13 cellular contexts compared by ENCODE assay signal in genomic region chr1:63904826-63905225, GRCh38.
DNase-seq lines count a peak whose midpoint lies in the region; ATAC-seq, FAIRE-seq and TF ChIP-seq lines count a peak whose summit lies in the region.
"Had no signal": no experiment of that assay in that cellular context is flagged by ENCODE, and none has a peak within 500 bp of the region (broad histone marks: within the 10 kb centered on the region; RNA-seq: fewer than 3 reads in every experiment).

No MANE protein-coding gene starts in this region.

- no peak overlapping the region for H3K23ac ChIP-seq in H1 (ENCODE audit: insufficient read length)

- FAIRE-seq in H1 (lab: Jason Lieb, UNC): peak; percentile 24

- H3K27me3 ChIP-seq in Loucy (ENCODE audit: insufficient read depth, low read length, poor library complexity, severe bottlenecking) (no peaks in the 10 kb centered on the region), H1 (replicated peaks in 1 of 4; ENCODE audit: control insufficient read depth in 3 of 4, extremely low read depth in 1 of 4, insufficient read depth in 3 of 4, low read length in 3 of 4) (no peaks in the 10 kb centered on the region), heart left ventricle (no peaks in the 10 kb centered on the region)

- H3K56ac ChIP-seq in H1 (replicated peaks; ENCODE audit: insufficient read length, low read depth, low read length): no peak overlapping the region

- H3K4me3 ChIP-seq in Loucy (ENCODE audit: low read length, poor library complexity, severe bottlenecking) (no peak overlapping the region), H1 (ENCODE audit: extremely low read depth in 1 of 4, insufficient read depth in 2 of 4, low read depth in 3 of 4, low read length in 4 of 4) (no peak overlapping the region), heart left ventricle (no peak overlapping the region)

- H3K9ac ChIP-seq in Loucy (ENCODE audit: low read depth, low read length, poor library complexity, severe bottlenecking) (no peak overlapping the region), H1 (replicated peaks in 1 of 4; ENCODE audit: extremely low read depth in 1 of 4, low read depth in 3 of 4, low read length in 3 of 4) (no peak overlapping the region; a peak in 1 of 7 replicates)

- no peak overlapping the region for H2BK120ac ChIP-seq in H1 (replicated peaks; ENCODE audit: low read depth, low read length)

- no peaks in the 10 kb centered on the region for H3K36me3 ChIP-seq in Loucy (ENCODE audit: insufficient read depth, low read length)
- no peaks in the 10 kb centered on the region for H3K36me3 ChIP-seq in H1 (ENCODE audit: control insufficient read depth in 2 of 4, insufficient read depth in 4 of 4, low read length in 3 of 4)
- H3K36me3 ChIP-seq in heart left ventricle: no peaks in the 10 kb centered on the region

- H3K27ac ChIP-seq in H1 (ENCODE audit: low read depth, low read length): no peak overlapping the region
- no peak overlapping the region for H3K27ac ChIP-seq in heart left ventricle

- H4K5ac ChIP-seq in H1 (ENCODE audit: insufficient read length, low read depth, low read length): no peak overlapping the region

- no peaks in the 10 kb centered on the region for H3K4me1 ChIP-seq in Loucy (ENCODE audit: insufficient read depth, low read length, poor library complexity, severe bottlenecking)
- peaks cover 6 to 34% (median 25%) of the 10 kb centered on the region in 4 experiments for H3K4me1 ChIP-seq in H1 (replicated peaks in 1 of 4; ENCODE audit: control insufficient read depth in 3 of 4, insufficient read depth in 4 of 4, low read length in 3 of 4)
- peaks cover 0 to 50% (median 24%) of the 10 kb centered on the region in 12 donors for H3K4me1 ChIP-seq in heart left ventricle

- CTCF ChIA-PET in H1 (lab: Charles Lee; ENCODE audit: partially characterized antibody): interaction anchor here (1.1 to 10.3 kb wide), 4 partner anchors 9 to 57 kb away, joined by 3 to 74 read pairs (median 4); no protein-coding TSS in a partner anchor

- no peak overlapping the region for H4K91ac ChIP-seq in H1 (replicated peaks; ENCODE audit: insufficient read length, low read length)

- ATAC-seq in sciatic nerve (peak; percentile 33), heart left ventricle (no peak), HG02678 (IDR thresholded peaks at IDR 0.05; ENCODE audit: unreplicated experiment) (no peak)
- ATAC-seq: Right ventricle myocardium inferior had no signal

- no peak overlapping the region for H2BK15ac ChIP-seq in H1 (ENCODE audit: low read length)

- H2BK12ac ChIP-seq in H1 (ENCODE audit: low read depth, low read length): no peak overlapping the region

- H3K4me2 ChIP-seq in Loucy (ENCODE audit: low read depth, low read length, poor library complexity, severe bottlenecking) (no peak overlapping the region), H1 (ENCODE audit: insufficient read depth in 1 of 2, low read depth in 2 of 2, low read length in 2 of 2) (no peak overlapping the region)

- no peak overlapping the region for H2BK5ac ChIP-seq in H1 (ENCODE audit: low read depth, low read length)

- 79% methylated on average over 2 of the region's 2 CpGs; no CpG with 5 or more reads in 1 of the 2 experiments for WGBS in H1 (ENCODE audit: extremely low coverage in 1 of 2, insufficient coverage in 1 of 2, insufficient read length in 1 of 2, insufficient replicate concordance in 2 of 2, low coverage in 1 of 2, low lambda C conversion rate in 2 of 2, missing lambda C conversion rate in 1 of 2), 2 experiments
- WGBS in heart left ventricle, 4 donors: 75 to 88% (median 87%) methylated on average over 2 of the region's 2 CpGs

- peak overlapping the region; percentile 9; the same call in 1 of the 2 replicates for H3K18ac ChIP-seq in H1 (ENCODE audit: extremely low read depth, low read length)

- H3K79me2 ChIP-seq in Loucy (ENCODE audit: insufficient read depth, low read length) (no peaks in the 10 kb centered on the region), H1 (ENCODE audit: control insufficient read depth in 1 of 2, insufficient read depth in 2 of 2, low read length in 2 of 2) (peaks cover 7 to 95% of the 10 kb centered on the region in 2 experiments; a peak in 3 of 4 replicates)

- no peaks in the 10 kb centered on the region for H3F3A ChIP-seq in Loucy (ENCODE audit: low read depth)

- H2BK20ac ChIP-seq in H1 (ENCODE audit: low read length): no peak overlapping the region

- H2AK5ac ChIP-seq in H1 (ENCODE audit: low read depth, low read length): no peak overlapping the region; the same call in 1 of the 2 replicates

- TF ChIP-seq POLR2A in H1 (IDR thresholded peaks at IDR 0.05; ENCODE audit: control extremely low read depth in 1 of 2, low read depth in 2 of 2, low read length in 2 of 2): no peak
- TF ChIP-seq POLR2A in heart left ventricle (IDR thresholded peaks at IDR 0.05): no peak

- H3K9me2 ChIP-seq in Loucy (replicated peaks; ENCODE audit: low read depth, low read length): no peaks in the 10 kb centered on the region

- TF ChIP-seq CTCF in Loucy (conservative IDR thresholded peaks at IDR 0.05; ENCODE audit: low read length) (no peak), H1 (IDR thresholded peaks at IDR 0.05; ENCODE audit: control extremely low read depth in 1 of 3, insufficient read depth in 1 of 3, low read depth in 1 of 3, low read length in 3 of 3) (no peak), heart left ventricle (IDR thresholded peaks at IDR 0.05) (no peak)

- H3K14ac ChIP-seq in H1 (ENCODE audit: insufficient read length): no peak overlapping the region

- peak; percentile 24 for DNase-seq in NCI-H2171 treated with DMSO at 0.1 percent for 48 hours (lab: John Stamatoyannopoulos, UW)
- DNase-seq in NCI-H2171 (lab: John Stamatoyannopoulos, UW): no peak
- DNase-seq in H1 (ENCODE audit: low read depth in 1 of 2, low spot score in 2 of 2): no peak
- DNase-seq in sciatic nerve (ENCODE audit: low spot score): no peak
- no peak for DNase-seq in NOMO-1 treated with dmso at 0.1 percent for 144 hours (lab: John Stamatoyannopoulos, UW; ENCODE audit: unreplicated experiment)
- no peak for DNase-seq in heart left ventricle
- DNase-seq: C1 segment of cervical spinal cord, Karpas-422, NCI-H1105 treated with DMSO at 0.1 percent for 48 hours, NCI-H187 had no signal

- H4K20me1 ChIP-seq in Loucy (ENCODE audit: insufficient read depth, low read length, poor library complexity, severe bottlenecking) (no peaks in the 10 kb centered on the region), H1 (replicated peaks in 1 of 2; ENCODE audit: control insufficient read depth in 1 of 2, insufficient read depth in 2 of 2, low read length in 2 of 2) (peaks cover 3 to 5% of the 10 kb centered on the region in 2 experiments)

- H3K4ac ChIP-seq in H1 (replicated peaks; ENCODE audit: insufficient read length, low read depth, low read length): no peak overlapping the region

- H3K79me1 ChIP-seq in H1 (ENCODE audit: low read depth, low read length): peaks cover 3% of the 10 kb centered on the region; the same call in 1 of the 2 replicates

- TF ChIP-seq RAD21 in H1 (IDR thresholded peaks at IDR 0.05 in 1 of 2, conservative IDR thresholded peaks at IDR 0.05 in 1 of 2; ENCODE audit: low read depth in 2 of 2, low read length in 2 of 2): peak; percentile 10 to 13; a peak in 1 of 4 replicates

- no peak overlapping the region for H4K8ac ChIP-seq in H1 (ENCODE audit: extremely low read depth, insufficient read depth, low read length)

- POLR2A ChIA-PET in H1 (lab: Charles Lee; ENCODE audit: partially characterized antibody): no interaction called here

- H3K9me3 ChIP-seq in Loucy (ENCODE audit: insufficient read depth, low read depth, low read length): no peaks in the 10 kb centered on the region
- H3K9me3 ChIP-seq in H1 (ENCODE audit: insufficient read depth in 2 of 2, low read depth in 1 of 2, low read length in 1 of 2): no peaks in the 10 kb centered on the region
- no peaks in the 10 kb centered on the region for H3K9me3 ChIP-seq in heart left ventricle

- intact Hi-C loops in sciatic nerve (cut with DNase I) (no loop called here), heart left ventricle (cut with DNase I) (loop anchor here in 5 of 10 donors (5.0 to 10.0 kb wide), 6 partner anchors 33 to 210 kb away; partner anchors contain the start of gene ROR1 (in 2 of the 5))

- TF ChIP-seq EP300 in H1 (IDR thresholded peaks at IDR 0.05; ENCODE audit: borderline replicate concordance in 1 of 2, low read depth in 2 of 2, low read length in 2 of 2): no peak

- H3K23me2 ChIP-seq in H1 (ENCODE audit: low read depth, low read length): no peaks in the 10 kb centered on the region

- H2AFZ ChIP-seq in Loucy (ENCODE audit: low read length) (peak overlapping the region; percentile 49; the same call in 1 of the 2 replicates), H1 (ENCODE audit: low read length) (no peak overlapping the region)

TF ChIP-seq in H1, 55 proteins besides CTCF, POLR2A, EP300 and RAD21:
- no peak for TF ChIP-seq SRF (IDR thresholded peaks at IDR 0.05; ENCODE audit: low read depth, low read length)
- no peak for TF ChIP-seq JUN (IDR thresholded peaks at IDR 0.05; ENCODE audit: low read depth, low read length)
- TF ChIP-seq CREB1 (IDR thresholded peaks at IDR 0.05): no peak
- no peak for TF ChIP-seq RFX5 (IDR thresholded peaks at IDR 0.05; ENCODE audit: borderline replicate concordance, low read depth, low read length)
- TF ChIP-seq SP4 (IDR thresholded peaks at IDR 0.05; ENCODE audit: low read length): no peak
- TF ChIP-seq SAP30 (IDR thresholded peaks at IDR 0.05; ENCODE audit: insufficient read depth, insufficient replicate concordance, low read length): no peak
- TF ChIP-seq RBBP5 (IDR thresholded peaks at IDR 0.05; ENCODE audit: borderline replicate concordance, low read depth, low read length): no peak
- no peak for TF ChIP-seq RXRA (IDR thresholded peaks at IDR 0.05; ENCODE audit: insufficient read depth, low read depth, low read length)
- TF ChIP-seq SIN3A (conservative IDR thresholded peaks at IDR 0.05 in 1 of 2, IDR thresholded peaks at IDR 0.05 in 1 of 2; ENCODE audit: low read depth in 1 of 2, low read length in 2 of 2): no peak
- no peak for TF ChIP-seq CHD2 (IDR thresholded peaks at IDR 0.05; ENCODE audit: low read length)
- TF ChIP-seq BRCA1 (IDR thresholded peaks at IDR 0.05; ENCODE audit: low read depth, low read length): no peak
- TF ChIP-seq POLR2AphosphoS5 (IDR thresholded peaks at IDR 0.05; ENCODE audit: low read depth, low read length): no peak
TF ChIP-seq in H1: peak in this region for 0.
